Comparison of ENCODE assay signal across 30 cellular contexts in genomic region chrX:132442674-132443073, GRCh38. TPM values are rescaled to one million over a fixed set of nuclear protein-coding genes. Genes with fewer than 3 reads are reported as not detected.
DNase-seq lines count a peak whose midpoint lies in the region; ATAC-seq and TF ChIP-seq lines count a peak whose summit lies in the region.
"Had no signal": no experiment of that assay in that cellular context is flagged by ENCODE, and none has a peak within 500 bp of the region (broad histone marks: within the 10 kb centered on the region; RNA-seq: fewer than 3 reads in every experiment).

No MANE protein-coding gene starts in this region.

- H3K4me2 ChIP-seq in fibroblast of lung (ENCODE audit: extremely low read depth, insufficient read depth, low read length), result no peak overlapping the region

- H3K4me1 ChIP-seq in fibroblast of lung (ENCODE audit: control insufficient read depth, extremely low read depth, insufficient read depth, low read length), result no peaks in the 10 kb centered on the region
- H3K4me1 ChIP-seq: body of pancreas, Peyer's patch, psoas muscle had no signal

- POLR2A ChIA-PET in activated CD8-positive, alpha-beta T cell treated with anti-CD3 and anti-CD28 coated beads for 36 hours (lab: Charles Lee), result no interaction called here

- no peaks in the 10 kb centered on the region for H3K79me2 ChIP-seq in fibroblast of lung (ENCODE audit: control insufficient read depth, insufficient read depth, low read length)

- intact Hi-C loops in CD14-positive monocyte (cut with micrococcal nuclease), result no loop called here
- intact Hi-C loops in activated CD8-positive, alpha-beta T cell treated with anti-CD3 and anti-CD28 coated beads for 36 hours (cut with micrococcal nuclease), result no loop called here

- H3K9me3 Mint-ChIP-seq in CD14-positive monocyte, result peaks cover 0 to 12% (median 5%) of the 10 kb centered on the region in 7 donors
- H3K9me3 Mint-ChIP-seq in activated CD8-positive, alpha-beta T cell treated with anti-CD3 and anti-CD28 coated beads for 36 hours, result peaks cover 7% of the 10 kb centered on the region
- H3K9me3 Mint-ChIP-seq: stimulated activated effector memory CD8-positive, alpha-beta T cell treated with anti-CD3 and anti-CD28 coated beads, Interleukin-12 subunit alpha, Interleukin-12 subunit beta, amount 100 ng/mL, for 72 hours had no signal

- H3K36me3 ChIP-seq in fibroblast of lung (ENCODE audit: control insufficient read depth, insufficient read depth, low read length), result no peaks in the 10 kb centered on the region
- H3K36me3 ChIP-seq: Peyer's patch had no signal

- H3K4me3 Mint-ChIP-seq in CD14-positive monocyte, result no peak overlapping the region
- H3K4me3 Mint-ChIP-seq in activated CD8-positive, alpha-beta T cell treated with anti-CD3 and anti-CD28 coated beads for 36 hours, result no peak overlapping the region
- H3K4me3 Mint-ChIP-seq: activated CD4-positive, alpha-beta T cell treated with anti-CD3 and anti-CD28 coated beads, Interleukin-2, amount 10 ng/mL, durations not matched to agents 24 days and 14 days; activated CD8-positive, alpha-beta memory T cell treated with anti-CD3 and anti-CD28 coated beads, Interleukin-2, amount 10 ng/mL, durations not matched to agents 7 days and 5 days; CD4-positive, CD25-positive, alpha-beta regulatory T cell; naive thymus-derived CD4-positive, alpha-beta T cell; stimulated activated effector memory CD8-positive, alpha-beta T cell treated with anti-CD3 and anti-CD28 coated beads, Interleukin-12 subunit alpha, Interleukin-12 subunit beta, amount 100 ng/mL, for 72 hours had no signal

- no peak for ATAC-seq in activated CD8-positive, alpha-beta T cell treated with anti-CD3 and anti-CD28 coated beads for 36 hours
- ATAC-seq: activated CD8-positive, alpha-beta memory T cell treated with anti-CD3 and anti-CD28 coated beads, Interleukin-2, amount 10 ng/mL, durations not matched to agents 7 days and 5 days; body of pancreas; HCT116; left lobe of liver; naive thymus-derived CD4-positive, alpha-beta T cell; psoas muscle; stimulated activated effector memory CD8-positive, alpha-beta T cell treated with anti-CD3 and anti-CD28 coated beads, Interleukin-12 subunit alpha, Interleukin-12 subunit beta, amount 100 ng/mL, for 72 hours had no signal

- no peaks in the 10 kb centered on the region for H4K20me1 ChIP-seq in fibroblast of lung (ENCODE audit: control insufficient read depth, extremely low read depth, insufficient read depth, low read length)

- no peak overlapping the region for H3K27ac ChIP-seq in fibroblast of lung (ENCODE audit: insufficient read depth, low read length)
- H3K27ac ChIP-seq: body of pancreas, Peyer's patch, psoas muscle, VCaP had no signal

- H3K27me3 Mint-ChIP-seq in CD14-positive monocyte (ENCODE audit: low read depth in 3 of 3), result peaks cover 0 to 4% (median 0%) of the 10 kb centered on the region in 3 donors
- H3K27me3 Mint-ChIP-seq in activated CD8-positive, alpha-beta T cell treated with anti-CD3 and anti-CD28 coated beads for 36 hours, result no peaks in the 10 kb centered on the region
- H3K27me3 Mint-ChIP-seq: activated CD4-positive, alpha-beta T cell treated with anti-CD3 and anti-CD28 coated beads, Interleukin-2, amount 10 ng/mL, durations not matched to agents 24 days and 14 days; activated CD8-positive, alpha-beta memory T cell treated with anti-CD3 and anti-CD28 coated beads, Interleukin-2, amount 10 ng/mL, durations not matched to agents 7 days and 5 days; CD4-positive, CD25-positive, alpha-beta regulatory T cell; naive thymus-derived CD4-positive, alpha-beta T cell had no signal

- CTCF ChIA-PET in activated CD8-positive, alpha-beta T cell treated with anti-CD3 and anti-CD28 coated beads for 36 hours (lab: Charles Lee), result interaction anchor here (1.1 kb wide), 1 partner anchor 20 kb away, joined by 6 read pairs; no protein-coding TSS in a partner anchor

- H3K9ac ChIP-seq in fibroblast of lung (ENCODE audit: insufficient read depth, low read length), result no peak overlapping the region

- no peaks in the 10 kb centered on the region for H3K9me3 ChIP-seq in fibroblast of lung (ENCODE audit: control insufficient read depth, insufficient read depth, low read depth, low read length)
- H3K9me3 ChIP-seq: body of pancreas, Peyer's patch had no signal

- H3K27ac Mint-ChIP-seq in CD14-positive monocyte, result peak overlapping the region in 6 of 7 donors; percentile 40 to 77 (median 68)
- no peak overlapping the region for H3K27ac Mint-ChIP-seq in activated CD8-positive, alpha-beta T cell treated with anti-CD3 and anti-CD28 coated beads for 36 hours
- H3K27ac Mint-ChIP-seq: activated CD4-positive, alpha-beta T cell treated with anti-CD3 and anti-CD28 coated beads, Interleukin-2, amount 10 ng/mL, durations not matched to agents 24 days and 14 days; activated CD8-positive, alpha-beta memory T cell treated with anti-CD3 and anti-CD28 coated beads, Interleukin-2, amount 10 ng/mL, durations not matched to agents 7 days and 5 days; CD4-positive, CD25-positive, alpha-beta regulatory T cell had no signal

- no peaks in the 10 kb centered on the region for H3K36me3 Mint-ChIP-seq in CD14-positive monocyte
- no peaks in the 10 kb centered on the region for H3K36me3 Mint-ChIP-seq in activated CD8-positive, alpha-beta T cell treated with anti-CD3 and anti-CD28 coated beads for 36 hours (ENCODE audit: low read depth)
- H3K36me3 Mint-ChIP-seq: stimulated activated effector memory CD8-positive, alpha-beta T cell treated with anti-CD3 and anti-CD28 coated beads, Interleukin-12 subunit alpha, Interleukin-12 subunit beta, amount 100 ng/mL, for 72 hours had no signal

- H3K4me3 ChIP-seq in fibroblast of lung (replicated peaks in 1 of 4; ENCODE audit: control extremely low read depth in 1 of 4, insufficient read depth in 1 of 4, low read depth in 3 of 4, low read length in 4 of 4), result no peak overlapping the region
- H3K4me3 ChIP-seq: body of pancreas, Peyer's patch, psoas muscle had no signal

- TF ChIP-seq CTCF in CD14-positive monocyte (IDR thresholded peaks at IDR 0.05), result no peak
- no peak for TF ChIP-seq CTCF in fibroblast of lung (conservative IDR thresholded peaks at IDR 0.05 in 1 of 2, IDR thresholded peaks at IDR 0.05 in 1 of 2; ENCODE audit: low read depth in 1 of 2, low read length in 2 of 2)
- TF ChIP-seq CTCF in activated CD8-positive, alpha-beta T cell treated with anti-CD3 and anti-CD28 coated beads for 36 hours (IDR thresholded peaks at IDR 0.05), result no peak

- no peak for DNase-seq in CD14-positive monocyte (ENCODE audit: low spot score)
- DNase-seq in MV-4-11 (lab: John Stamatoyannopoulos, UW), result peak; percentile 73
- DNase-seq in fibroblast of lung (ENCODE audit: low read depth in 2 of 2), result peak; percentile 23 to 52
- peak; percentile 4 for DNase-seq in myocyte (ENCODE audit: low read depth)
- DNase-seq in activated CD8-positive, alpha-beta T cell treated with anti-CD3 and anti-CD28 coated beads for 36 hours, result no peak
- no peak for DNase-seq in UCSD-AML1 (lab: John Stamatoyannopoulos, UW; ENCODE audit: unreplicated experiment)
- no peak for DNase-seq in stimulated activated CD4-positive, alpha-beta T cell treated with anti-CD3 and anti-CD28 coated beads, Interleukin-2, amount 100 ng/mL, for 24 hours
- DNase-seq: activated CD4-positive, alpha-beta T cell treated with anti-CD3 and anti-CD28 coated beads, Interleukin-2, amount 10 ng/mL, durations not matched to agents 24 days and 14 days; activated CD8-positive, alpha-beta memory T cell treated with anti-CD3 and anti-CD28 coated beads, Interleukin-2, amount 10 ng/mL, durations not matched to agents 7 days and 5 days; activated naive CD4-positive, alpha-beta T cell; activated T-cell treated with anti-CD3 and anti-CD28 coated beads, Interleukin-2, amount 50 U/mL, for 48 hours; CD4-positive, CD25-positive, alpha-beta regulatory T cell; DND-41; KG1; naive thymus-derived CD4-positive, alpha-beta T cell; NCI-H1436; NCI-H2081 treated with DMSO at 0.1 percent for 48 hours; NCI-H226; NCI-H69; nucleus accumbens; Peyer's patch; psoas muscle; SIG-M5; stimulated activated CD4-positive, alpha-beta T cell treated with anti-CD3 and anti-CD28 coated beads, Interleukin-15, amount 100 ng/mL, for 24 hours; SW 1271 had no signal

- H3K27me3 ChIP-seq in fibroblast of lung (ENCODE audit: control insufficient read depth, insufficient read depth, low read length), result no peaks in the 10 kb centered on the region
- H3K27me3 ChIP-seq: body of pancreas, Peyer's patch had no signal

- H3K4me1 Mint-ChIP-seq in CD14-positive monocyte, result peaks cover 32% of the 10 kb centered on the region
- H3K4me1 Mint-ChIP-seq in activated CD8-positive, alpha-beta T cell treated with anti-CD3 and anti-CD28 coated beads for 36 hours (ENCODE audit: low read depth), result peaks cover 10% of the 10 kb centered on the region
- H3K4me1 Mint-ChIP-seq: activated CD4-positive, alpha-beta T cell treated with anti-CD3 and anti-CD28 coated beads, Interleukin-2, amount 10 ng/mL, durations not matched to agents 24 days and 14 days; activated CD8-positive, alpha-beta memory T cell treated with anti-CD3 and anti-CD28 coated beads, Interleukin-2, amount 10 ng/mL, durations not matched to agents 7 days and 5 days had no signal

- no peak overlapping the region for H2AFZ ChIP-seq in fibroblast of lung (ENCODE audit: low read length)

RNA-seq across cellular contexts. Expression of gene MBNL3, which starts 46.2 kb away (rescaled TPM):
- polyA plus RNA-seq in CD14-positive monocyte (10 to 100 TPM; 22.4 to 32.8 TPM), fibroblast of lung (2.6 and 5.6 TPM in 2 replicates)
- total RNA-seq in fibroblast of lung (2.8 and 4.5 TPM in 2 replicates), myocyte (0.68 and 0.86 TPM in 2 replicates)
- 1.6 and 2.2 TPM in 2 replicates for polyA plus RNA-seq in fibroblast of lung (2012)
- 4.1 and 9.3 TPM in 2 replicates for polyA minus RNA-seq in fibroblast of lung (ENCODE audit: low replicate concordance)
- polyA plus RNA-seq in myocyte (2012), result 0.04 TPM
- total RNA-seq in activated CD8-positive, alpha-beta T cell treated with anti-CD3 and anti-CD28 coated beads for 36 hours, result 10 to 100 TPM; 19.8 to 23.3 TPM

Comparison
In these comparisons a context has a peak if more than half of its experiments do, and no peak if none do; other contexts are left out.
1. DNase-seq: peak in MV-4-11 (single experiment), fibroblast of lung (2 of 2) and myocyte (single experiment); none in CD14-positive monocyte (single experiment), activated CD8-positive, alpha-beta T cell treated with anti-CD3 and anti-CD28 coated beads for 36 hours (single experiment), UCSD-AML1 (single experiment) and stimulated activated CD4-positive, alpha-beta T cell treated with anti-CD3 and anti-CD28 coated beads, Interleukin-2, amount 100 ng/mL, for 24 hours (0 of 2).